Comparison of ENCODE assay signal across 8 cellular contexts in genomic region chrX:2608638-2609430, GRCh38.
DNase-seq lines count a peak whose midpoint lies in the region; ATAC-seq and TF ChIP-seq lines count a peak whose summit lies in the region.

No MANE protein-coding gene starts in this region.

- peak; percentile 92 for DNase-seq in activated naive CD4-positive, alpha-beta T cell treated with Interleukin-2 at 50 U/mL for 16 hours
- DNase-seq in activated naive CD4-positive, alpha-beta T cell (lab: John Stamatoyannopoulos, UW) = no peak
- DNase-seq in coronary artery (ENCODE audit: low spot score) = peak; percentile 91
- peak; percentile 90 for DNase-seq in lung (ENCODE audit: low spot score)
- peak; percentile 75 for DNase-seq in stimulated activated CD8-positive, alpha-beta memory T cell treated with anti-CD3 and anti-CD28 coated beads, Interleukin-12 subunit alpha, Interleukin-12 subunit beta, amount 100 ng/mL, for 24 hours (ENCODE audit: extremely low read depth)
- DNase-seq in DMS53 treated with DMSO at 0.1 percent for 48 hours (lab: John Stamatoyannopoulos, UW; ENCODE audit: unreplicated experiment) = no peak

- H3K9me3 ChIP-seq in lung (ENCODE audit: control insufficient read depth in 2 of 2, insufficient read depth in 1 of 2, low read length in 1 of 2) = no peaks in the 10 kb centered on the region

- ATAC-seq in HG03175 (IDR thresholded peaks at IDR 0.05; ENCODE audit: unreplicated experiment) (peak; percentile 91), lung (ENCODE audit: insufficient read depth, low FRiP score) (peak; percentile 99)

- peaks cover 0 to 4% of the 10 kb centered on the region in 2 donors for H3K4me1 ChIP-seq in lung (ENCODE audit: control insufficient read depth in 2 of 2, insufficient read depth in 2 of 2, low read length in 2 of 2)

- H3K4me3 ChIP-seq in WI38 (ENCODE audit: low read depth, low read length) = peak overlapping the region; percentile 88
- peak overlapping the region; percentile 79 for H3K4me3 ChIP-seq in coronary artery
- peak overlapping the region; percentile 63 for H3K4me3 ChIP-seq in lung

- WGBS in lung, 2 donors = 0 to 1% methylated on average over 43 to 63 of the region's 63 CpGs

- peaks cover 1 to 2% of the 10 kb centered on the region in 2 donors for H3K36me3 ChIP-seq in lung (ENCODE audit: control insufficient read depth in 2 of 2, insufficient read depth in 2 of 2, low read length in 2 of 2)

- H3K27ac ChIP-seq in coronary artery = peak overlapping the region; percentile 67 to 78
- H3K27ac ChIP-seq in lung (ENCODE audit: low read depth in 1 of 2, low read length in 1 of 2) = peak overlapping the region; percentile 73 to 85

- TF ChIP-seq CTCF in WI38 (IDR thresholded peaks at IDR 0.05; ENCODE audit: low read depth, low read length) = no peak
- TF ChIP-seq CTCF in coronary artery (IDR thresholded peaks at IDR 0.05) = no peak
- no peak for TF ChIP-seq CTCF in lung (IDR thresholded peaks at IDR 0.05; ENCODE audit: control extremely low read depth, extremely low read depth)

- no peaks in the 10 kb centered on the region for H3K27me3 ChIP-seq in lung (ENCODE audit: control insufficient read depth, insufficient read depth)

Comparison
In these comparisons a context has a peak if more than half of its experiments do, and no peak if none do; other contexts are left out.
1. DNase-seq: peak in activated naive CD4-positive, alpha-beta T cell treated with Interleukin-2 at 50 U/mL for 16 hours (single experiment), coronary artery (single experiment), lung (single experiment) and stimulated activated CD8-positive, alpha-beta memory T cell treated with anti-CD3 and anti-CD28 coated beads, Interleukin-12 subunit alpha, Interleukin-12 subunit beta, amount 100 ng/mL, for 24 hours (single experiment); none in activated naive CD4-positive, alpha-beta T cell (0 of 4) and DMS53 treated with DMSO at 0.1 percent for 48 hours (single experiment).
2. Peak in every context shown above with its lines, with median percentiles within 50 percentile points of each other: H3K4me3 ChIP-seq.